Comparison of ENCODE assay signal across 8 cellular contexts in the genomic region with DNA sequence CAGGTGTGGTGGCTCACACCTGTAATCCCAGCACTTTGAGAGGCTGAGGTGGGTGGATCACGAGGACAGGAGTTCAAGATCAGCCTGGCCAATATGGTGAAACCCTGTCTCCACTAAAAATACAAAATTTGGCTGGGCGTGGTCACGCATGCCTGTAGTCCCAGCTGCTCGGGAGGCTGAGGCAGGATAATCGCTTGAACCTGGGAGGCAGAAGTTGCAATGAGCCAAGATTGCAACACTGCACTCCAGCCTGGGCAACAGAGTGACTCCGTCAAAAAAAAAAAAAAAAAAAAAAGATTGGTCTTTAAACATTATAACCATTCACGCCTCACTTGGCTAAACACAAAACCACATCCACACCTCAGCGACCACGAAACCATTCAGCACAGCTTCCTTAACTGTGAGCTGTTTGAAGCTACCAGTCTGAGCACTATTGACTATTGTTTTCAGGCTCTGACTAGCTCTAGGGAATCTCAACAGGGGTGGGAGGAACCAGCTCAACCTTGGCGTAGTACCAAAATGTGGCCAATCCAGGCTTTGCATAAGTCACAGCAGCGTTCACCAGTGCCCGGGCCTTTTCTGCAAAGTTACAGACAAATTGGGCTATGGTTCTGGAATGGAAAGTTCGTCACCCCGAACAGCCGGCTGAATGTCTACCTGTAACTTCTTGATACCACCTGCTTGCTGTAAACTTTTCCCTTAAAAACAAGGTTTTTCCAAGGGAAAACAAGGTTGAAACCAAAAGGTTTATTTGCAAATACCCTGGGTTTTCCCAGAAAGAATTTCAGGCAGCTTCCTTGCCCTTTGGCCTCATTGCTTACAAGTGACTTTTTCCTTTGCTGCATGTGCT.
DNase-seq lines count a peak whose midpoint lies in the region; ATAC-seq and TF ChIP-seq lines count a peak whose summit lies in the region.

No MANE protein-coding gene starts in this region.

- peaks cover 4% of the 10 kb centered on the region for H3K27me3 ChIP-seq in kidney epithelial cell (ENCODE audit: control insufficient read depth, insufficient read depth, low read length)

- peak; percentile 99 for ATAC-seq in GM18858 (IDR thresholded peaks at IDR 0.05; ENCODE audit: unreplicated experiment)
- ATAC-seq in HG02938 (IDR thresholded peaks at IDR 0.05; ENCODE audit: unreplicated experiment), result peak; percentile 93

- H3K4me3 ChIP-seq in AG10803 (ENCODE audit: low read length), result no peak overlapping the region
- H3K4me3 ChIP-seq in kidney epithelial cell (ENCODE audit: low read depth, low read length), result no peak overlapping the region

- TF ChIP-seq CTCF in AG10803 (conservative IDR thresholded peaks at IDR 0.05; ENCODE audit: low read length) (no peak), kidney epithelial cell (IDR thresholded peaks at IDR 0.05; ENCODE audit: insufficient read depth, low read length, poor library complexity, severe bottlenecking) (no peak)

- DNase-seq in AG10803 (ENCODE audit: low read depth) (peak; percentile 68), NCI-H187 (lab: John Stamatoyannopoulos, UW) (peak; percentile 14 to 33), amygdala (lab: John Stamatoyannopoulos, UW) (peak in 52 of 56 donors; percentile 3 to 88 (median 52)), kidney epithelial cell (ENCODE audit: low read depth) (peak; percentile 99), DMS114 treated with DMSO at 0.1 percent for 48 hours (lab: John Stamatoyannopoulos, UW; ENCODE audit: unreplicated experiment) (no peak)
- DNase-seq in activated CD8-positive, alpha-beta memory T cell treated with anti-CD3 and anti-CD28 coated beads, Interleukin-2, amount 50 U/mL, for 48 hours, result no peak

- no peaks in the 10 kb centered on the region for H3K36me3 ChIP-seq in kidney epithelial cell (ENCODE audit: control insufficient read depth, insufficient read depth, low read length)

Comparison
In these comparisons a context has a peak if more than half of its experiments do, and no peak if none do; other contexts are left out.
1. DNase-seq: peak in AG10803 (single experiment), NCI-H187 (2 of 2), amygdala (52 of 56) and kidney epithelial cell (single experiment); none in DMS114 treated with DMSO at 0.1 percent for 48 hours (single experiment) and activated CD8-positive, alpha-beta memory T cell treated with anti-CD3 and anti-CD28 coated beads, Interleukin-2, amount 50 U/mL, for 48 hours (single experiment).